In genomic region chr15:50186090-50186489, GRCh38 we compare ENCODE assay signal across 24 cellular contexts. TPM values are rescaled to one million over a fixed set of nuclear protein-coding genes. Genes with fewer than 3 reads are reported as not detected.
DNase-seq lines count a peak whose midpoint lies in the region; ATAC-seq, FAIRE-seq and TF ChIP-seq lines count a peak whose summit lies in the region.
"Had no signal": no experiment of that assay in that cellular context is flagged by ENCODE, and none has a peak within 500 bp of the region (broad histone marks: within the 10 kb centered on the region; RNA-seq: fewer than 3 reads in every experiment).

No MANE protein-coding gene starts in this region.

- no peak for TF ChIP-seq CTCF in A549 (IDR thresholded peaks at IDR 0.05)
- no peak for TF ChIP-seq CTCF in HEK293 (tag by site-specific recombination; IDR thresholded peaks at IDR 0.05)
- no peak for TF ChIP-seq CTCF in liver (IDR thresholded peaks at IDR 0.05; ENCODE audit: low read depth, low read length, missing input control)
- TF ChIP-seq CTCF in omental fat pad (IDR thresholded peaks at IDR 0.05), result no peak

- H3K27me3 ChIP-seq in liver (ENCODE audit: control insufficient read depth in 4 of 4, insufficient read depth in 4 of 4, low read length in 3 of 4), result no peaks in the 10 kb centered on the region

- H3K27ac ChIP-seq in A549, result no peak overlapping the region
- no peak overlapping the region for H3K27ac ChIP-seq in HEK293 (ENCODE audit: extremely low read depth, low read depth, low read length)
- peak overlapping the region; percentile 86 to 93 for H3K27ac ChIP-seq in liver (ENCODE audit: low read depth in 1 of 2, low read length in 2 of 2)
- H3K27ac ChIP-seq: C4-2B, GM23248, HL-60 had no signal

- no peaks in the 10 kb centered on the region for H3K27me3 Mint-ChIP-seq in activated T-helper 2 cell treated with anti-CD3 and anti-CD28 coated beads, Interferon-gamma antibody, Interleukin-2, Interleukin-4, amounts not matched to agents 10 μg/mL and 5 μg/mL and 100 μg/mL, durations not matched to agents 14 hours and 24 hours and 36 hours (ENCODE audit: low read depth)

- peaks cover 44% of the 10 kb centered on the region for H3K4me1 ChIP-seq in A549
- H3K4me1 ChIP-seq in HEK293 (ENCODE audit: control insufficient read depth, insufficient read depth, low read length), result peaks cover 3% of the 10 kb centered on the region; the same call in 1 of the 2 replicates
- H3K4me1 ChIP-seq in liver (ENCODE audit: control insufficient read depth in 4 of 4, insufficient read depth in 4 of 4, low read length in 3 of 4), result peaks cover 9 to 61% (median 41%) of the 10 kb centered on the region in 4 donors
- H3K4me1 ChIP-seq: BE2C had no signal

- POLR2A ChIA-PET in A549 (lab: Yijun Ruan, JAX) (interaction anchor here (1.0 kb wide), 1 partner anchor 35 kb away, joined by 5 read pairs; no protein-coding TSS in a partner anchor), HEK293 (lab: Yijun Ruan, JAX) (no interaction called here)

- no peak for TF ChIP-seq RAD21 in A549 (conservative IDR thresholded peaks at IDR 0.05 in 1 of 2, IDR thresholded peaks at IDR 0.05 in 1 of 2)
- TF ChIP-seq RAD21 in liver (IDR thresholded peaks at IDR 0.05), result no peak

- H3K4me3 Mint-ChIP-seq in activated T-helper 2 cell treated with anti-CD3 and anti-CD28 coated beads, Interferon-gamma antibody, Interleukin-2, Interleukin-4, amounts not matched to agents 10 μg/mL and 5 μg/mL and 100 μg/mL, durations not matched to agents 14 hours and 24 hours and 36 hours (ENCODE audit: low read depth), result peak overlapping the region; percentile 60
- H3K4me3 Mint-ChIP-seq: CD4-positive, alpha-beta T cell; HFFc6; IgD-negative memory B cell had no signal

- H3K36me3 Mint-ChIP-seq in activated T-helper 2 cell treated with anti-CD3 and anti-CD28 coated beads, Interferon-gamma antibody, Interleukin-2, Interleukin-4, amounts not matched to agents 10 μg/mL and 5 μg/mL and 100 μg/mL, durations not matched to agents 14 hours and 24 hours and 36 hours (ENCODE audit: low read depth), result peaks cover 79% of the 10 kb centered on the region
- H3K36me3 Mint-ChIP-seq: IgD-negative memory B cell had no signal

- no peak overlapping the region for H3K27ac Mint-ChIP-seq in activated T-helper 2 cell treated with anti-CD3 and anti-CD28 coated beads, Interferon-gamma antibody, Interleukin-2, Interleukin-4, amounts not matched to agents 10 μg/mL and 5 μg/mL and 100 μg/mL, durations not matched to agents 14 hours and 24 hours and 36 hours
- H3K27ac Mint-ChIP-seq: CD4-positive, alpha-beta T cell; HFFc6; IgD-negative memory B cell had no signal

- CTCF ChIA-PET in A549 (lab: Yijun Ruan, JAX) (interaction anchor here (0.7 to 10.0 kb wide), 5 partner anchors 19 to 300 kb away, joined by 3 to 87 read pairs (median 14); no protein-coding TSS in a partner anchor), HEK293 (lab: Yijun Ruan, JAX) (no interaction called here)

- intact Hi-C loops in activated T-helper 2 cell treated with anti-CD3 and anti-CD28 coated beads, Interferon-gamma antibody, Interleukin-2, Interleukin-4, amounts not matched to agents 10 μg/mL and 5 μg/mL and 100 μg/mL, durations not matched to agents 14 hours and 24 hours and 36 hours (cut with micrococcal nuclease), result no loop called here

- no peaks in the 10 kb centered on the region for H3K9me3 Mint-ChIP-seq in activated T-helper 2 cell treated with anti-CD3 and anti-CD28 coated beads, Interferon-gamma antibody, Interleukin-2, Interleukin-4, amounts not matched to agents 10 μg/mL and 5 μg/mL and 100 μg/mL, durations not matched to agents 14 hours and 24 hours and 36 hours
- H3K9me3 Mint-ChIP-seq: CD4-positive, alpha-beta T cell; HFFc6; IgD-negative memory B cell had no signal

- ATAC-seq in A549 (no peak), GM18861 (IDR thresholded peaks at IDR 0.05; ENCODE audit: unreplicated experiment) (no peak), omental fat pad (ENCODE audit: low FRiP score) (no peak)

- TF ChIP-seq POLR2A in A549 (IDR thresholded peaks at IDR 0.05; ENCODE audit: low read length), result no peak

- H3K4me2 ChIP-seq in A549, result no peak overlapping the region

- FAIRE-seq in A549 (lab: Jason Lieb, UNC), result no peak
- FAIRE-seq: D721Med, G401.6, GM12891, H54 had no signal

- H3K36me3 ChIP-seq in HEK293 (ENCODE audit: control insufficient read depth in 2 of 2, insufficient read depth in 1 of 2, low read length in 2 of 2), result no peaks in the 10 kb centered on the region
- H3K36me3 ChIP-seq in liver (ENCODE audit: control insufficient read depth in 4 of 4, insufficient read depth in 3 of 4, low read depth in 1 of 4, low read length in 3 of 4), result no peaks in the 10 kb centered on the region
- H3K36me3 ChIP-seq: BE2C had no signal

- H3K4me3 ChIP-seq in A549 (no peak overlapping the region), HEK293 (ENCODE audit: low read depth, low read length) (no peak overlapping the region), liver (ENCODE audit: low read depth in 1 of 3, low read length in 3 of 3) (peak overlapping the region in 2 of 3 donors; percentile 10 to 86)
- H3K4me3 ChIP-seq: GM23248 had no signal

- no peaks in the 10 kb centered on the region for H3K9me3 ChIP-seq in A549
- no peaks in the 10 kb centered on the region for H3K9me3 ChIP-seq in HEK293 (ENCODE audit: control insufficient read depth, insufficient read depth, low read depth, low read length)
- no peaks in the 10 kb centered on the region for H3K9me3 ChIP-seq in liver (ENCODE audit: control insufficient read depth in 4 of 4, low read length in 3 of 4)
- H3K9me3 ChIP-seq: BE2C, Caco-2 had no signal

- DNase-seq in A549 (ENCODE audit: low read depth in 1 of 2, low spot score in 1 of 2), result no peak
- no peak for DNase-seq in activated T-helper 2 cell treated with anti-CD3 and anti-CD28 coated beads, Interferon-gamma antibody, Interleukin-2, Interleukin-4, amounts not matched to agents 10 μg/mL and 5 μg/mL and 100 μg/mL, durations not matched to agents 14 hours and 24 hours and 36 hours (ENCODE audit: low spot score)
- DNase-seq in T-helper 1 cell, result no peak
- no peak for DNase-seq in omental fat pad (ENCODE audit: low spot score)
- no peak for DNase-seq in NCI-H1105 (lab: John Stamatoyannopoulos, UW)
- DNase-seq: ACHN; BE2C; Caco-2; CD4-positive, alpha-beta T cell; GM23248; HCEC 1CT; HFFc6 had no signal

- H3K4me1 Mint-ChIP-seq in activated T-helper 2 cell treated with anti-CD3 and anti-CD28 coated beads, Interferon-gamma antibody, Interleukin-2, Interleukin-4, amounts not matched to agents 10 μg/mL and 5 μg/mL and 100 μg/mL, durations not matched to agents 14 hours and 24 hours and 36 hours (ENCODE audit: low read depth), result peaks cover 51% of the 10 kb centered on the region

- no peak for TF ChIP-seq EP300 in A549 (IDR thresholded peaks at IDR 0.05)

- H3K9ac ChIP-seq in liver (ENCODE audit: low read depth in 1 of 2, low read length in 2 of 2), result no peak overlapping the region
- H3K9ac ChIP-seq: GM23248 had no signal

- WGBS in A549 (ENCODE audit: missing lambda C conversion rate), result 97% methylated on average over 4 of the region's 4 CpGs
- WGBS in liver, result 95% methylated on average over 4 of the region's 4 CpGs

TF ChIP-seq in A549, 52 proteins besides CTCF, POLR2A, EP300 and RAD21:
- TF ChIP-seq RARB (CRISPR knock-in tag; IDR thresholded peaks at IDR 0.05) (no peak), MAFK (IDR thresholded peaks at IDR 0.05; ENCODE audit: partially characterized antibody) (peak; percentile 81)

TF ChIP-seq in HEK293, 187 proteins besides CTCF, POLR2A, EP300 and RAD21:
- TF ChIP-seq ZBTB20 (tag by site-specific recombination; IDR thresholded peaks at IDR 0.05), result 0 out of 2 replicates have a peak, but pooled peaks have one; percentile 21
- TF ChIP-seq ZNF121 (tag by site-specific recombination; IDR thresholded peaks at IDR 0.05), result no peak

TF ChIP-seq in liver, 16 proteins besides CTCF, POLR2A, EP300 and RAD21:
- TF ChIP-seq, protein P1, sequence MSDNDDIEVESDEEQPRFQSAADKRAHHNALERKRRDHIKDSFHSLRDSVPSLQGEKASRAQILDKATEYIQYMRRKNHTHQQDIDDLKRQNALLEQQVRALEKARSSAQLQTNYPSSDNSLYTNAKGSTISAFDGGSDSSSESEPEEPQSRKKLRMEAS (IDR thresholded peaks at IDR 0.05), result no peak
- TF ChIP-seq, protein P2, sequence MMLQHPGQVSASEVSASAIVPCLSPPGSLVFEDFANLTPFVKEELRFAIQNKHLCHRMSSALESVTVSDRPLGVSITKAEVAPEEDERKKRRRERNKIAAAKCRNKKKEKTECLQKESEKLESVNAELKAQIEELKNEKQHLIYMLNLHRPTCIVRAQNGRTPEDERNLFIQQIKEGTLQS (IDR thresholded peaks at IDR 0.05), result no peak
- no peak for TF ChIP-seq HNF4A (conservative IDR thresholded peaks at IDR 0.05)
- no peak for TF ChIP-seq FOXA2 (IDR thresholded peaks at IDR 0.05)
- TF ChIP-seq RXRA (IDR thresholded peaks at IDR 0.05), result no peak
- no peak for TF ChIP-seq SP1 (IDR thresholded peaks at IDR 0.05)
- no peak for TF ChIP-seq YY1 (IDR thresholded peaks at IDR 0.05)
- TF ChIP-seq HNF4G (IDR thresholded peaks at IDR 0.05), result no peak
- TF ChIP-seq FOXA1 (IDR thresholded peaks at IDR 0.05), result no peak
- TF ChIP-seq GABPA (IDR thresholded peaks at IDR 0.05 in 1 of 2, conservative IDR thresholded peaks at IDR 0.05 in 1 of 2), result no peak
- no peak for TF ChIP-seq JUND (IDR thresholded peaks at IDR 0.05)
- no peak for TF ChIP-seq EGR1 (IDR thresholded peaks at IDR 0.05; ENCODE audit: low read depth in 2 of 2)

RNA-seq across cellular contexts. Expression of gene SLC27A2, which starts 4.1 kb away (rescaled TPM):
- polyA plus RNA-seq in A549 (2011; rRNA removed) (42.8 and 44.1 TPM in 2 replicates), A549 (2017; fragmentation: RNase III; extraction: RNeasy Plus Mini Kit Qiagen cat#74134 plus additional on column Dnase treatment) (36.0 to 45.2 TPM (median 39.7 TPM) in 3 replicates), liver (100 to 1,000 TPM; 102 to 331 TPM)
- 13.0 and 16.5 TPM in 2 replicates for polyA plus RNA-seq in A549 (2012; cell fraction: cytosol; rRNA removed)
- polyA plus RNA-seq in A549 (2012; cell fraction: nucleus; rRNA removed), result 21.3 and 31.8 TPM in 2 replicates
- polyA minus RNA-seq in A549 (2011; rRNA and poly(A)+ RNA removed), result 27.6 and 28.5 TPM in 2 replicates
- 99.5 TPM in 2 replicates for total RNA-seq in activated T-helper 2 cell treated with anti-CD3 and anti-CD28 coated beads, Interferon-gamma antibody, Interleukin-2, Interleukin-4, amounts not matched to agents 10 μg/mL and 5 μg/mL and 100 μg/mL, durations not matched to agents 14 hours and 24 hours and 36 hours
- total RNA-seq in liver (100 to 1,000 TPM in 1 of 2 donors, 10 to 100 TPM in 1; 80.2 to 504 TPM), omental fat pad (10 to 100 TPM in 1 of 4 donors, 1 to 10 TPM in 3; 1.6 to 11.4 (median 5.5) TPM)
- total RNA-seq: A172, GM23248, HT1080 had no signal
- polyA plus RNA-seq: GM23248 had no signal

Comparison
In these comparisons a context has a peak if more than half of its experiments do, and no peak if none do; other contexts are left out.
1. H3K27ac ChIP-seq: peak in liver (2 of 2); none in A549 (0 of 2) and HEK293 (single experiment).
2. H3K4me3 ChIP-seq: peak in liver (2 of 3); none in A549 (single experiment) and HEK293 (single experiment).